In genomic region chr3:149839469-149839868, GRCh38 we compare ENCODE assay signal across 6 cellular contexts. TPM values are rescaled to one million over a fixed set of nuclear protein-coding genes. Genes with fewer than 3 reads are reported as not detected.
"Had no signal": no experiment of that assay in that cellular context is flagged by ENCODE, and none has a peak within 500 bp of the region (broad histone marks: within the 10 kb centered on the region; RNA-seq: fewer than 3 reads in every experiment).

No MANE protein-coding gene starts in this region.

RNA-seq across cellular contexts. Expression of gene ANKUB1, which starts 47.1 kb away (rescaled TPM):
- total RNA-seq: HT-29, NCI-H460, PC-9, Peyer's patch, Right ventricle myocardium superior, SJSA1 had no signal
